Comparison of ENCODE assay signal across 1 cellular context in genomic region chr4:123109129-123109528, GRCh38.
TF ChIP-seq lines count a peak whose summit lies in the region.

No MANE protein-coding gene starts in this region.

TF ChIP-seq in K562, 482 proteins besides CTCF, POLR2A, EP300 and RAD21 (continued from another document):
- TF ChIP-seq ZBTB40 (IDR thresholded peaks at IDR 0.05) (peak; percentile 89), ZBTB40 (CRISPR knock-in tag; IDR thresholded peaks at IDR 0.05) (peak; percentile 63; the same call in 1 of the 2 replicates)
TF ChIP-seq in K562: peak in this region for 1.
